27 cellular contexts compared by ENCODE assay signal in genomic region chr10:51503378-51503777, GRCh38.
"Had no signal": no experiment of that assay in that cellular context is flagged by ENCODE, and none has a peak within 500 bp of the region (broad histone marks: within the 10 kb centered on the region; RNA-seq: fewer than 3 reads in every experiment).

No MANE protein-coding gene starts in this region.

- DNase-seq: activated CD4-positive, alpha-beta memory T cell treated with anti-CD3 and anti-CD28 coated beads for 36 hours; activated CD4-positive, alpha-beta T cell treated with anti-CD3 and anti-CD28 coated beads for 36 hours; activated CD4-positive, alpha-beta T cell treated with anti-CD3 and anti-CD28 coated beads, Interleukin-2, amount 10 ng/mL, durations not matched to agents 24 days and 14 days; activated CD4-positive, CD25-positive, alpha-beta regulatory T cell; activated CD4-positive, CD25-positive, alpha-beta regulatory T cell treated with anti-CD3 and anti-CD28 coated beads, Interleukin-2, amount 50 U/mL, for 72 hours; activated CD8-positive, alpha-beta memory T cell treated with anti-CD3 and anti-CD28 coated beads, Interleukin-2, amount 10 ng/mL, durations not matched to agents 7 days and 5 days; activated CD8-positive, alpha-beta memory T cell treated with anti-CD3 and anti-CD28 coated beads, Interleukin-2, amount 50 U/mL, for 4 hours; activated CD8-positive, alpha-beta T cell treated with anti-CD3 and anti-CD28 coated beads, Interleukin-2, amount 10 ng/mL, durations not matched to agents 7 days and 5 days; activated gamma-delta T cell; activated naive CD4-positive, alpha-beta T cell; activated naive CD4-positive, alpha-beta T cell treated with anti-CD3 and anti-CD28 coated beads, Interleukin-2, amount 10 ng/mL, durations not matched to agents 7 days and 5 days; activated T-cell treated with anti-CD3 and anti-CD28 coated beads, Interleukin-2, amount 50 U/mL, for 1 hour; activated T-cell treated with anti-CD3 and anti-CD28 coated beads, Interleukin-2, amount 50 U/mL, for 72 hours; amniotic stem cell; anterior cingulate cortex; body of pancreas; caudate nucleus; cortex of kidney; dermis blood vessel endothelial cell; effector CD4-positive, alpha-beta T cell; effector memory CD8-positive, alpha-beta T cell; erythroblast; foreskin melanocyte; head of caudate nucleus; T-helper 2 cell had no signal

- H3K4me1 Mint-ChIP-seq: activated CD4-positive, alpha-beta T cell treated with anti-CD3 and anti-CD28 coated beads for 36 hours; activated CD4-positive, alpha-beta T cell treated with anti-CD3 and anti-CD28 coated beads, Interleukin-2, amount 10 ng/mL, durations not matched to agents 24 days and 14 days; activated CD8-positive, alpha-beta memory T cell treated with anti-CD3 and anti-CD28 coated beads, Interleukin-2, amount 10 ng/mL, durations not matched to agents 7 days and 5 days; activated naive CD4-positive, alpha-beta T cell treated with anti-CD3 and anti-CD28 coated beads, Interleukin-2, amount 10 ng/mL, durations not matched to agents 7 days and 5 days had no signal

- H3K27me3 ChIP-seq: body of pancreas, esophagus muscularis mucosa had no signal

- H3K27me3 Mint-ChIP-seq: activated CD4-positive, alpha-beta memory T cell treated with anti-CD3 and anti-CD28 coated beads for 36 hours; activated CD8-positive, alpha-beta memory T cell treated with anti-CD3 and anti-CD28 coated beads, Interleukin-2, amount 10 ng/mL, durations not matched to agents 7 days and 5 days; activated naive CD4-positive, alpha-beta T cell treated with anti-CD3 and anti-CD28 coated beads, Interleukin-2, amount 10 ng/mL, durations not matched to agents 7 days and 5 days; effector memory CD8-positive, alpha-beta T cell had no signal

- ATAC-seq: activated CD4-positive, alpha-beta T cell treated with anti-CD3 and anti-CD28 coated beads for 36 hours; activated CD8-positive, alpha-beta memory T cell treated with anti-CD3 and anti-CD28 coated beads, Interleukin-2, amount 10 ng/mL, durations not matched to agents 7 days and 5 days; activated CD8-positive, alpha-beta T cell treated with anti-CD3 and anti-CD28 coated beads, Interleukin-2, amount 10 ng/mL, durations not matched to agents 7 days and 5 days; activated naive CD4-positive, alpha-beta T cell treated with anti-CD3 and anti-CD28 coated beads, Interleukin-2, amount 50 U/mL, for 72 hours; activated T-cell treated with anti-CD3 and anti-CD28 coated beads, Interleukin-2, amount 50 U/mL, for 72 hours; body of pancreas; effector memory CD8-positive, alpha-beta T cell had no signal

- H3K4me3 Mint-ChIP-seq: activated CD4-positive, alpha-beta memory T cell treated with anti-CD3 and anti-CD28 coated beads for 36 hours; activated CD4-positive, alpha-beta T cell treated with anti-CD3 and anti-CD28 coated beads for 36 hours; activated CD4-positive, alpha-beta T cell treated with anti-CD3 and anti-CD28 coated beads, Interleukin-2, amount 10 ng/mL, durations not matched to agents 24 days and 14 days; activated CD8-positive, alpha-beta memory T cell treated with anti-CD3 and anti-CD28 coated beads, Interleukin-2, amount 10 ng/mL, durations not matched to agents 7 days and 5 days; activated CD8-positive, alpha-beta T cell treated with anti-CD3 and anti-CD28 coated beads, Interleukin-2, amount 10 ng/mL, durations not matched to agents 7 days and 5 days; activated naive CD4-positive, alpha-beta T cell treated with anti-CD3 and anti-CD28 coated beads, Interleukin-2, amount 10 ng/mL, durations not matched to agents 7 days and 5 days; activated T-cell treated with anti-CD3 and anti-CD28 coated beads, Interleukin-2, amount 50 U/mL, for 72 hours; effector memory CD8-positive, alpha-beta T cell had no signal

- H3K36me3 ChIP-seq: esophagus muscularis mucosa had no signal

- H3K9me3 Mint-ChIP-seq: activated CD4-positive, alpha-beta memory T cell treated with anti-CD3 and anti-CD28 coated beads for 36 hours; activated CD4-positive, alpha-beta T cell treated with anti-CD3 and anti-CD28 coated beads, Interleukin-2, amount 10 ng/mL, durations not matched to agents 24 days and 14 days; activated naive CD4-positive, alpha-beta T cell treated with anti-CD3 and anti-CD28 coated beads, Interleukin-2, amount 10 ng/mL, durations not matched to agents 7 days and 5 days; activated naive CD4-positive, alpha-beta T cell treated with anti-CD3 and anti-CD28 coated beads, Interleukin-2, amount 50 U/mL, for 72 hours had no signal

- H3K4me3 ChIP-seq: body of pancreas, esophagus muscularis mucosa had no signal

- H3K36me3 Mint-ChIP-seq: activated CD4-positive, alpha-beta memory T cell treated with anti-CD3 and anti-CD28 coated beads for 36 hours; activated CD8-positive, alpha-beta memory T cell treated with anti-CD3 and anti-CD28 coated beads, Interleukin-2, amount 10 ng/mL, durations not matched to agents 7 days and 5 days; activated naive CD4-positive, alpha-beta T cell treated with anti-CD3 and anti-CD28 coated beads, Interleukin-2, amount 10 ng/mL, durations not matched to agents 7 days and 5 days; activated naive CD4-positive, alpha-beta T cell treated with anti-CD3 and anti-CD28 coated beads, Interleukin-2, amount 50 U/mL, for 72 hours had no signal

- H3K27ac Mint-ChIP-seq: activated CD4-positive, alpha-beta memory T cell treated with anti-CD3 and anti-CD28 coated beads for 36 hours; activated CD4-positive, alpha-beta T cell treated with anti-CD3 and anti-CD28 coated beads for 36 hours; activated CD4-positive, alpha-beta T cell treated with anti-CD3 and anti-CD28 coated beads, Interleukin-2, amount 10 ng/mL, durations not matched to agents 24 days and 14 days; activated CD8-positive, alpha-beta memory T cell treated with anti-CD3 and anti-CD28 coated beads, Interleukin-2, amount 10 ng/mL, durations not matched to agents 7 days and 5 days; activated CD8-positive, alpha-beta T cell treated with anti-CD3 and anti-CD28 coated beads, Interleukin-2, amount 10 ng/mL, durations not matched to agents 7 days and 5 days; activated naive CD4-positive, alpha-beta T cell treated with anti-CD3 and anti-CD28 coated beads, Interleukin-2, amount 10 ng/mL, durations not matched to agents 7 days and 5 days; activated naive CD4-positive, alpha-beta T cell treated with anti-CD3 and anti-CD28 coated beads, Interleukin-2, amount 50 U/mL, for 72 hours; activated T-cell treated with anti-CD3 and anti-CD28 coated beads, Interleukin-2, amount 50 U/mL, for 72 hours; effector memory CD8-positive, alpha-beta T cell had no signal

- H3K4me1 ChIP-seq: body of pancreas had no signal

- H3K9me3 ChIP-seq: esophagus muscularis mucosa had no signal

- H3K27ac ChIP-seq: body of pancreas, esophagus muscularis mucosa had no signal
